ENCODE assay signal across 7 cellular contexts in the genomic region with DNA sequence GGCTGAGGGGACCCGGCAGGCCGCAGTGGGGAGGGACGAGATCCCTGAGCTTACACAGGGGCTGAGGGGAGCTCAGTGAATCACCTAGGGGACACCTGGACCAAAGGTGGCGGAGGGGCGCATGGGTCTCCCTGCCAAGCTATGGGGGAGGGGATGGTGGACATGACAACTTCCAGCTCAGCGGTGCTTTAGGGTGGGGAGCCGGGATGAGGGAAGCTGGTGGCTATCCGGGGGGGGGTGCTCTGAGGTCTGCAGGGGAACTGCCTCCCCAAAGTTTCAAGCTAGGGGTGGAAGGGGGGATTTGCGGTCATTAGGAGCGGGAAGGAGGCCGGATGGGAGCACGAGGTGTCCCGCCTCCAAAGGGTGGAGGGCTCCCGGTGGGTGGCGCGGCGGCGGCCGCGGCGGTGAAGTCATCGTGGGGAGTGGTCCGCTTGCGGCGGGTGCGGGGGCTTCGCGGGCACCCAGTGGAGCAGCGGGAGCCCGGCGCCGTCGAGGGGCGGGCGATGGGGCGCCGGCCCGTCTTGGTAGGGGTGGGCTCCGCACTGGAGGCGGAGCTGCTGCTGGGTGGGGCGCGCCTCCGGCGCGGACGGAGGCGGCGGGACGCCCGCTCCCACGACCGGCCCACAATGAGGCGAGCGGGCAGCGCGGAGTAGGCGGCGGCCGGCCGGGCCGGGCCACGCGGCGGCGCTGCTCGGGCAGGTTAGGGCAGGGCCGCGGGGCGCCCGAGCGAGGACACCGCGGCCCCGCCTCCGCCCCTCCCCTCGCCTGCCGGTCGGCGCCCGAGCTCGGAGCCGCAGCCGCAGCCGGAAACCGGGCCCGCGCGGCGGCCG. TPM values are rescaled to one million over a fixed set of nuclear protein-coding genes. Genes with fewer than 3 reads are reported as not detected.
DNase-seq lines count a peak whose midpoint lies in the region; TF ChIP-seq lines count a peak whose summit lies in the region.

A gene with protein sequence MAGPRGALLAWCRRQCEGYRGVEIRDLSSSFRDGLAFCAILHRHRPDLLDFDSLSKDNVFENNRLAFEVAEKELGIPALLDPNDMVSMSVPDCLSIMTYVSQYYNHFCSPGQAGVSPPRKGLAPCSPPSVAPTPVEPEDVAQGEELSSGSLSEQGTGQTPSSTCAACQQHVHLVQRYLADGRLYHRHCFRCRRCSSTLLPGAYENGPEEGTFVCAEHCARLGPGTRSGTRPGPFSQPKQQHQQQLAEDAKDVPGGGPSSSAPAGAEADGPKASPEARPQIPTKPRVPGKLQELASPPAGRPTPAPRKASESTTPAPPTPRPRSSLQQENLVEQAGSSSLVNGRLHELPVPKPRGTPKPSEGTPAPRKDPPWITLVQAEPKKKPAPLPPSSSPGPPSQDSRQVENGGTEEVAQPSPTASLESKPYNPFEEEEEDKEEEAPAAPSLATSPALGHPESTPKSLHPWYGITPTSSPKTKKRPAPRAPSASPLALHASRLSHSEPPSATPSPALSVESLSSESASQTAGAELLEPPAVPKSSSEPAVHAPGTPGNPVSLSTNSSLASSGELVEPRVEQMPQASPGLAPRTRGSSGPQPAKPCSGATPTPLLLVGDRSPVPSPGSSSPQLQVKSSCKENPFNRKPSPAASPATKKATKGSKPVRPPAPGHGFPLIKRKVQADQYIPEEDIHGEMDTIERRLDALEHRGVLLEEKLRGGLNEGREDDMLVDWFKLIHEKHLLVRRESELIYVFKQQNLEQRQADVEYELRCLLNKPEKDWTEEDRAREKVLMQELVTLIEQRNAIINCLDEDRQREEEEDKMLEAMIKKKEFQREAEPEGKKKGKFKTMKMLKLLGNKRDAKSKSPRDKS (plus strand): TSS at position 764 of the 830 bp plus-strand sequence. CDS start 126 bp downstream, outside the sequence.

- peak within 1 kb of the TSS; percentile 61 for H3K4me3 ChIP-seq in GM12875 (ENCODE audit: low read depth, low read length)
- H3K4me3 ChIP-seq in liver (ENCODE audit: low read depth in 1 of 3, low read length in 3 of 3) = peak within 1 kb of the TSS; percentile 44 to 89 (median 57)

- peak within 1 kb of the TSS in 1 of 2 donors; percentile 69 for H3K9ac ChIP-seq in liver (ENCODE audit: low read depth in 1 of 2, low read length in 2 of 2)

- DNase-seq in HFFc6 (peak; percentile 58), NCI-H146 (lab: John Stamatoyannopoulos, UW) (peak; percentile 45)
- peak; percentile 38 to 46 for DNase-seq in activated CD4-positive, alpha-beta T cell treated with anti-CD3 and anti-CD28 coated beads for 24 hours (ENCODE audit: low read depth in 2 of 2)
- DNase-seq in stimulated activated CD4-positive, alpha-beta T cell treated with anti-CD3 and anti-CD28 coated beads, Interleukin-4, amount 100 ng/mL, for 24 hours = peak; percentile 53

- H3K27ac ChIP-seq in liver (ENCODE audit: low read depth in 1 of 2, low read length in 2 of 2) = peak within 1 kb of the TSS; percentile 50 to 73

- no peaks in the 10 kb centered on the region for H3K27me3 ChIP-seq in liver (ENCODE audit: control insufficient read depth in 4 of 4, insufficient read depth in 4 of 4, low read length in 3 of 4)

- H3K36me3 Mint-ChIP-seq in HFFc6 (ENCODE audit: low read depth) = peaks cover 12% of the 10 kb centered on the region; the same call in 1 of the 2 replicates
- H3K36me3 Mint-ChIP-seq in dendritic cell treated with granulocyte-macrophage colony-stimulating factor and Interleukin-4, amounts not matched to agents 40 ng/mL and 50 ng/mL, for 4 days (ENCODE audit: low read depth) = no peaks in the 10 kb centered on the region

- no peaks in the 10 kb centered on the region for H3K36me3 ChIP-seq in liver (ENCODE audit: control insufficient read depth in 4 of 4, insufficient read depth in 3 of 4, low read depth in 1 of 4, low read length in 3 of 4)

- H3K27me3 Mint-ChIP-seq in HFFc6 (ENCODE audit: insufficient read depth) = peaks cover 4% of the 10 kb centered on the region
- peaks cover 2% of the 10 kb centered on the region for H3K27me3 Mint-ChIP-seq in dendritic cell treated with granulocyte-macrophage colony-stimulating factor and Interleukin-4, amounts not matched to agents 40 ng/mL and 50 ng/mL, for 4 days

- H3K4me1 ChIP-seq in liver (ENCODE audit: control insufficient read depth in 4 of 4, insufficient read depth in 4 of 4, low read length in 3 of 4) = peaks cover 0 to 20% (median 6%) of the 10 kb centered on the region in 4 donors

- H3K4me1 Mint-ChIP-seq in HFFc6 (ENCODE audit: low read depth) = peaks cover 52% of the 10 kb centered on the region
- H3K4me1 Mint-ChIP-seq in dendritic cell treated with granulocyte-macrophage colony-stimulating factor and Interleukin-4, amounts not matched to agents 40 ng/mL and 50 ng/mL, for 4 days (ENCODE audit: low read depth) = peaks cover 24% of the 10 kb centered on the region

- H3K9me3 Mint-ChIP-seq in HFFc6 = no peaks in the 10 kb centered on the region
- no peaks in the 10 kb centered on the region for H3K9me3 Mint-ChIP-seq in dendritic cell treated with granulocyte-macrophage colony-stimulating factor and Interleukin-4, amounts not matched to agents 40 ng/mL and 50 ng/mL, for 4 days

- no peaks in the 10 kb centered on the region for H3K9me3 ChIP-seq in liver (ENCODE audit: control insufficient read depth in 4 of 4, low read length in 3 of 4)

- H3K4me3 Mint-ChIP-seq in HFFc6 = peak within 1 kb of the TSS; percentile 90
- H3K4me3 Mint-ChIP-seq in dendritic cell treated with granulocyte-macrophage colony-stimulating factor and Interleukin-4, amounts not matched to agents 40 ng/mL and 50 ng/mL, for 4 days = peak within 1 kb of the TSS; percentile 81

- no peak for TF ChIP-seq RAD21 in liver (IDR thresholded peaks at IDR 0.05)

- peak within 1 kb of the TSS; percentile 99 for H3K27ac Mint-ChIP-seq in HFFc6
- H3K27ac Mint-ChIP-seq in dendritic cell treated with granulocyte-macrophage colony-stimulating factor and Interleukin-4, amounts not matched to agents 40 ng/mL and 50 ng/mL, for 4 days = peak within 1 kb of the TSS; percentile 84

- intact Hi-C loops in dendritic cell treated with granulocyte-macrophage colony-stimulating factor and Interleukin-4, amounts not matched to agents 40 ng/mL and 50 ng/mL, for 4 days (cut with micrococcal nuclease) = loop anchor here (1.0 kb wide), 1 partner anchor 29 kb away; no protein-coding TSS in a partner anchor

- 9% methylated on average over 90 of the region's 90 CpGs for WGBS in liver

- peak; percentile 41; the same call in 1 of the 2 replicates for TF ChIP-seq CTCF in GM12875 (IDR thresholded peaks at IDR 0.05; ENCODE audit: borderline replicate concordance, insufficient read depth, low read depth, low read length)
- TF ChIP-seq CTCF in HFFc6 (IDR thresholded peaks at IDR 0.05) = peak; percentile 33
- TF ChIP-seq CTCF in liver (IDR thresholded peaks at IDR 0.05; ENCODE audit: low read depth, low read length, missing input control) = peak; percentile 38

TF ChIP-seq in liver, 16 proteins besides CTCF, POLR2A, EP300 and RAD21 (continues in another document):
- TF ChIP-seq JUND (IDR thresholded peaks at IDR 0.05) (no peak), YY1 (IDR thresholded peaks at IDR 0.05) (no peak), HNF4G (IDR thresholded peaks at IDR 0.05) (no peak), FOXA2 (IDR thresholded peaks at IDR 0.05) (no peak), FOXA1 (IDR thresholded peaks at IDR 0.05) (no peak), GABPA (IDR thresholded peaks at IDR 0.05 in 1 of 2, conservative IDR thresholded peaks at IDR 0.05 in 1 of 2) (no peak), TAF1 (conservative IDR thresholded peaks at IDR 0.05) (no peak), NR2F2 (IDR thresholded peaks at IDR 0.05) (no peak)
- TF ChIP-seq, protein P1, sequence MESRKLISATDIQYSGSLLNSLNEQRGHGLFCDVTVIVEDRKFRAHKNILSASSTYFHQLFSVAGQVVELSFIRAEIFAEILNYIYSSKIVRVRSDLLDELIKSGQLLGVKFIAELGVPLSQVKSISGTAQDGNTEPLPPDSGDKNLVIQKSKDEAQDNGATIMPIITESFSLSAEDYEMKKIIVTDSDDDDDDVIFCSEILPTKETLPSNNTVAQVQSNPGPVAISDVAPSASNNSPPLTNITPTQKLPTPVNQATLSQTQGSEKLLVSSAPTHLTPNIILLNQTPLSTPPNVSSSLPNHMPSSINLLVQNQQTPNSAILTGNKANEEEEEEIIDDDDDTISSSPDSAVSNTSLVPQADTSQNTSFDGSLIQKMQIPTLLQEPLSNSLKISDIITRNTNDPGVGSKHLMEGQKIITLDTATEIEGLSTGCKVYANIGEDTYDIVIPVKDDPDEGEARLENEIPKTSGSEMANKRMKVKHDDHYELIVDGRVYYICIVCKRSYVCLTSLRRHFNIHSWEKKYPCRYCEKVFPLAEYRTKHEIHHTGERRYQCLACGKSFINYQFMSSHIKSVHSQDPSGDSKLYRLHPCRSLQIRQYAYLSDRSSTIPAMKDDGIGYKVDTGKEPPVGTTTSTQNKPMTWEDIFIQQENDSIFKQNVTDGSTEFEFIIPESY (IDR thresholded peaks at IDR 0.05) = no peak
- TF ChIP-seq, protein P2, sequence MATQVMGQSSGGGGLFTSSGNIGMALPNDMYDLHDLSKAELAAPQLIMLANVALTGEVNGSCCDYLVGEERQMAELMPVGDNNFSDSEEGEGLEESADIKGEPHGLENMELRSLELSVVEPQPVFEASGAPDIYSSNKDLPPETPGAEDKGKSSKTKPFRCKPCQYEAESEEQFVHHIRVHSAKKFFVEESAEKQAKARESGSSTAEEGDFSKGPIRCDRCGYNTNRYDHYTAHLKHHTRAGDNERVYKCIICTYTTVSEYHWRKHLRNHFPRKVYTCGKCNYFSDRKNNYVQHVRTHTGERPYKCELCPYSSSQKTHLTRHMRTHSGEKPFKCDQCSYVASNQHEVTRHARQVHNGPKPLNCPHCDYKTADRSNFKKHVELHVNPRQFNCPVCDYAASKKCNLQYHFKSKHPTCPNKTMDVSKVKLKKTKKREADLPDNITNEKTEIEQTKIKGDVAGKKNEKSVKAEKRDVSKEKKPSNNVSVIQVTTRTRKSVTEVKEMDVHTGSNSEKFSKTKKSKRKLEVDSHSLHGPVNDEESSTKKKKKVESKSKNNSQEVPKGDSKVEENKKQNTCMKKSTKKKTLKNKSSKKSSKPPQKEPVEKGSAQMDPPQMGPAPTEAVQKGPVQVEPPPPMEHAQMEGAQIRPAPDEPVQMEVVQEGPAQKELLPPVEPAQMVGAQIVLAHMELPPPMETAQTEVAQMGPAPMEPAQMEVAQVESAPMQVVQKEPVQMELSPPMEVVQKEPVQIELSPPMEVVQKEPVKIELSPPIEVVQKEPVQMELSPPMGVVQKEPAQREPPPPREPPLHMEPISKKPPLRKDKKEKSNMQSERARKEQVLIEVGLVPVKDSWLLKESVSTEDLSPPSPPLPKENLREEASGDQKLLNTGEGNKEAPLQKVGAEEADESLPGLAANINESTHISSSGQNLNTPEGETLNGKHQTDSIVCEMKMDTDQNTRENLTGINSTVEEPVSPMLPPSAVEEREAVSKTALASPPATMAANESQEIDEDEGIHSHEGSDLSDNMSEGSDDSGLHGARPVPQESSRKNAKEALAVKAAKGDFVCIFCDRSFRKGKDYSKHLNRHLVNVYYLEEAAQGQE (IDR thresholded peaks at IDR 0.05) = no peak

RNA-seq across cellular contexts. Expression of the gene that starts here (rescaled TPM):
- total RNA-seq in HFFc6 (2021; fragmentation: NEBNext Ultra II Directional; extraction: Animal tissue kit (Norgen Biotek cat#: 25700)) = 10 to 100 TPM; 37.7 to 46.5 (median 40.5) TPM
- 1 to 10 TPM; 2.7 to 9.3 TPM for total RNA-seq in liver
- 1 to 10 TPM; 2.0 to 5.5 TPM for polyA plus RNA-seq in liver

Comparison
In these comparisons a context has a peak if more than half of its experiments do, and no peak if none do; other contexts are left out.
1. Peak in every context shown above with its lines: DNase-seq, H3K4me3 ChIP-seq and H3K27ac ChIP-seq.